Comparison of ENCODE assay signal across 9 cellular contexts in the genomic region with DNA sequence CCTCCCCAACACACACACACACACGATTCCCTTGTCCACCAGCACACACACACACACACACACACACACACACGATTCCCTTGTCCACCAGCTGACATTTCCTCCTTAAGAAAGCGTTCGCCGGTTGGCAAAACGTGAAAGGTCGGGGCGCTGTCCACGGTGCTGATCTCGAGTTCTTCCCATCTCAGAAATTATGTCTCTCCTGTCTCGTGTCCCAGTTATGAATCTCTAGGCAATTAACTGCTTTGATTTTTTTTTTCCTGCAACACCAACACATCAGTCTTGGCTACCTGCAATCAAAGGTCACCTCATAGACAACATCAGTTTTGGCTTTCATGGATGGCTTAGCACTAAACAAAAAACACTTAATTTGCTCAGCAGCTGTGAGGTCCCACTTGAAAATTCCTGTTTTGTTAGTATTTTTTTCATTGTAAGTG. TPM values are rescaled to one million over a fixed set of nuclear protein-coding genes. Genes with fewer than 3 reads are reported as not detected.
DNase-seq lines count a peak whose midpoint lies in the region; ATAC-seq and TF ChIP-seq lines count a peak whose summit lies in the region.
"Had no signal": no experiment of that assay in that cellular context is flagged by ENCODE, and none has a peak within 500 bp of the region (broad histone marks: within the 10 kb centered on the region; RNA-seq: fewer than 3 reads in every experiment).

No MANE protein-coding gene starts in this region.

- no peaks in the 10 kb centered on the region for H3K9me3 ChIP-seq in left ventricle myocardium inferior (replicated peaks)
- H3K9me3 ChIP-seq: uterus had no signal

- peaks cover 16% of the 10 kb centered on the region for H3K4me1 ChIP-seq in left ventricle myocardium inferior
- H3K4me1 ChIP-seq: uterus had no signal

- no peak overlapping the region for H3K27ac ChIP-seq in left ventricle myocardium inferior (replicated peaks)
- H3K27ac ChIP-seq: uterus had no signal

- no peak for ATAC-seq in HG03159 (IDR thresholded peaks at IDR 0.05; ENCODE audit: unreplicated experiment)

- TF ChIP-seq CTCF in left ventricle myocardium inferior (IDR thresholded peaks at IDR 0.05; ENCODE audit: borderline replicate concordance): no peak

- peaks cover 98% of the 10 kb centered on the region for H3K27me3 ChIP-seq in left ventricle myocardium inferior (ENCODE audit: low read depth)

- intact Hi-C loops in left ventricle myocardium inferior (cut with micrococcal nuclease): no loop called here

- DNase-seq in EH (ENCODE audit: low read depth) (peak; percentile 54), MV-4-11 (lab: John Stamatoyannopoulos, UW) (peak; percentile 28), activated T-helper 1 cell treated with Interleukin-2 at 50 U/mL for 16 hours (ENCODE audit: low read depth) (peak; percentile 5), left ventricle myocardium inferior (peak; percentile 36), NCI-H1694 treated with DMSO at 0.1 percent for 48 hours (lab: John Stamatoyannopoulos, UW) (no peak), NCI-H187 treated with DMSO at 0.1 percent for 48 hours (lab: John Stamatoyannopoulos, UW) (no peak)
- peak; percentile 4 for DNase-seq in stimulated activated CD4-positive, alpha-beta T cell treated with anti-CD3 and anti-CD28 coated beads, Interleukin-2, amount 100 ng/mL, for 4 hours (ENCODE audit: low read depth)

- H3K36me3 ChIP-seq in left ventricle myocardium inferior: no peaks in the 10 kb centered on the region
- H3K36me3 ChIP-seq: uterus had no signal

- no peak overlapping the region for H3K4me3 ChIP-seq in left ventricle myocardium inferior
- H3K4me3 ChIP-seq: uterus had no signal

RNA-seq across cellular contexts. Expression of gene INA, which starts 1.9 kb away (rescaled TPM):
- not detected for total RNA-seq in left ventricle myocardium inferior

RNA-seq across cellular contexts. Expression of gene RPEL1, which starts 33.2 kb away (rescaled TPM):
- total RNA-seq in left ventricle myocardium inferior: not detected

Comparison
In these comparisons a context has a peak if more than half of its experiments do, and no peak if none do; other contexts are left out.
1. DNase-seq: peak in EH (single experiment), MV-4-11 (single experiment), activated T-helper 1 cell treated with Interleukin-2 at 50 U/mL for 16 hours (single experiment), left ventricle myocardium inferior (single experiment) and stimulated activated CD4-positive, alpha-beta T cell treated with anti-CD3 and anti-CD28 coated beads, Interleukin-2, amount 100 ng/mL, for 4 hours (single experiment); none in NCI-H1694 treated with DMSO at 0.1 percent for 48 hours (single experiment) and NCI-H187 treated with DMSO at 0.1 percent for 48 hours (single experiment).